In genomic region chr11:75565916-75566762, GRCh38 we compare ENCODE assay signal across 12 cellular contexts. TPM values are rescaled to one million over a fixed set of nuclear protein-coding genes. Genes with fewer than 3 reads are reported as not detected.
A peak's percentile ranks its signal among the peaks of the same experiment; 100 is the strongest.
DNase-seq lines count a peak whose midpoint lies in the region; ATAC-seq and TF ChIP-seq lines count a peak whose summit lies in the region.
"Had no signal": no experiment of that assay in that cellular context is flagged by ENCODE, and none has a peak within 500 bp of the region (broad histone marks: within the 10 kb centered on the region; RNA-seq: fewer than 3 reads in every experiment).

No MANE protein-coding gene starts in this region.

- H3K4ac ChIP-seq in mesendoderm (ENCODE audit: low read depth, low read length), result no peak overlapping the region

- no peak overlapping the region for H3K4me2 ChIP-seq in mesendoderm (ENCODE audit: low read length)

- WGBS in mesendoderm (ENCODE audit: extremely low coverage, insufficient coverage, low lambda C conversion rate), result no CpG with 5 or more reads among the region's 43 CpGs

- no peak overlapping the region for H2BK120ac ChIP-seq in mesendoderm (ENCODE audit: low read depth, low read length)

- POLR2A ChIA-PET in MCF 10A (lab: Yijun Ruan, JAX), result interaction anchor here (0.6 to 3.5 kb wide), 3 partner anchors 9 to 389 kb away, joined by 3 to 28 read pairs (median 3); no protein-coding TSS in a partner anchor

- no peak overlapping the region for H4K5ac ChIP-seq in mesendoderm (ENCODE audit: low read length)

- peaks cover 26% of the 10 kb centered on the region for H3K4me1 Mint-ChIP-seq in MCF 10A (ENCODE audit: insufficient read depth, unreplicated experiment)
- peaks cover 41% of the 10 kb centered on the region for H3K4me1 Mint-ChIP-seq in central memory CD8-positive, alpha-beta T cell

- H3K56ac ChIP-seq in mesendoderm (ENCODE audit: low read length), result peak overlapping the region; percentile 50

- H3K79me2 ChIP-seq in mesendoderm (ENCODE audit: control insufficient read depth, insufficient read depth, low read length), result peaks cover 61% of the 10 kb centered on the region

- TF ChIP-seq POLR2A in breast epithelium (IDR thresholded peaks at IDR 0.05), result no peak

- H3K27me3 ChIP-seq in breast epithelium (no peaks in the 10 kb centered on the region), mesendoderm (ENCODE audit: insufficient read depth, low read length, poor library complexity) (no peaks in the 10 kb centered on the region), upper lobe of right lung (no peaks in the 10 kb centered on the region)

- H3K9me3 ChIP-seq in breast epithelium (no peaks in the 10 kb centered on the region), upper lobe of right lung (no peaks in the 10 kb centered on the region)

- H4K8ac ChIP-seq in mesendoderm (ENCODE audit: low read depth, low read length), result no peak overlapping the region

- peak overlapping the region; percentile 99 for H3K27ac ChIP-seq in breast epithelium
- no peak overlapping the region for H3K27ac ChIP-seq in mesendoderm (ENCODE audit: low read depth, low read length)
- H3K27ac ChIP-seq in upper lobe of right lung, result peak overlapping the region; percentile 13
- no peak overlapping the region for H3K27ac ChIP-seq in substantia nigra (ENCODE audit: low read depth, low read length, poor library complexity, severe bottlenecking)
- H3K27ac ChIP-seq: HL-60 had no signal

- no peak overlapping the region for H3K4me3 Mint-ChIP-seq in MCF 10A (ENCODE audit: unreplicated experiment)
- H3K4me3 Mint-ChIP-seq in central memory CD8-positive, alpha-beta T cell, result no peak overlapping the region

- no peak overlapping the region for H2BK5ac ChIP-seq in mesendoderm (ENCODE audit: low read length)

- H3K18ac ChIP-seq in mesendoderm (ENCODE audit: low read length), result no peak overlapping the region

- BruUV-seq in MCF 10A (replicated peaks; lab: Mats Ljungman, UMichigan), result no TSS peak

- peak overlapping the region in 1 of 3 donors; percentile 99 for H3K4me3 ChIP-seq in breast epithelium
- no peak overlapping the region for H3K4me3 ChIP-seq in mesendoderm (ENCODE audit: low read length)
- peak overlapping the region; percentile 99 for H3K4me3 ChIP-seq in upper lobe of right lung

- H3K36me3 Mint-ChIP-seq in MCF 10A (ENCODE audit: insufficient read depth, unreplicated experiment), result peaks cover 37% of the 10 kb centered on the region
- peaks cover 9% of the 10 kb centered on the region for H3K36me3 Mint-ChIP-seq in central memory CD8-positive, alpha-beta T cell (ENCODE audit: insufficient read depth)

- H3K27ac Mint-ChIP-seq in MCF 10A (ENCODE audit: low read depth, unreplicated experiment), result no peak overlapping the region
- H3K27ac Mint-ChIP-seq in central memory CD8-positive, alpha-beta T cell (ENCODE audit: low read depth), result peak overlapping the region; percentile 57

- intact Hi-C loops in breast epithelium (cut with DNase I; ENCODE audit: low total_unique reads), result no loop called here
- intact Hi-C loops in MCF 10A (cut with micrococcal nuclease), result no loop called here
- intact Hi-C loops in upper lobe of right lung (cut with DNase I), result no loop called here

- CTCF ChIA-PET in MCF 10A (lab: Yijun Ruan, JAX), result interaction anchor here (0.6 to 1.3 kb wide), 6 partner anchors 9 to 552 kb away, joined by 3 to 8 read pairs (median 4); no protein-coding TSS in a partner anchor

- H3K27me3 Mint-ChIP-seq in MCF 10A (ENCODE audit: insufficient read depth, unreplicated experiment), result no peaks in the 10 kb centered on the region
- no peaks in the 10 kb centered on the region for H3K27me3 Mint-ChIP-seq in central memory CD8-positive, alpha-beta T cell
- H3K27me3 Mint-ChIP-seq: CD4-positive, CD25-positive, alpha-beta regulatory T cell had no signal

- H2BK15ac ChIP-seq in mesendoderm (replicated peaks; ENCODE audit: low read depth), result no peak overlapping the region

- no peak for ATAC-seq in central memory CD8-positive, alpha-beta T cell (replicated peaks; ENCODE audit: extremely low read depth, poor library complexity, severe bottlenecking)
- no peak for ATAC-seq in upper lobe of right lung
- no peak for ATAC-seq in HG02885 (IDR thresholded peaks at IDR 0.05; ENCODE audit: poor library complexity, unreplicated experiment)

- TF ChIP-seq CTCF in breast epithelium (IDR thresholded peaks at IDR 0.05) (no peak), MCF 10A (IDR thresholded peaks at IDR 0.05; ENCODE audit: unreplicated experiment) (no peak), upper lobe of right lung (IDR thresholded peaks at IDR 0.05) (no peak)

- peak overlapping the region; percentile 23 for H3K9ac ChIP-seq in mesendoderm (ENCODE audit: low read length)

- peaks cover 6% of the 10 kb centered on the region for H3K36me3 ChIP-seq in breast epithelium
- H3K36me3 ChIP-seq in mesendoderm (ENCODE audit: control insufficient read depth, insufficient read depth, low read length), result peaks cover 45% of the 10 kb centered on the region
- peaks cover 65% of the 10 kb centered on the region for H3K36me3 ChIP-seq in upper lobe of right lung

- no peak overlapping the region for H3K23ac ChIP-seq in mesendoderm (ENCODE audit: low read length)

- H3K79me1 ChIP-seq in mesendoderm (ENCODE audit: low read length), result peaks cover 36% of the 10 kb centered on the region

- H2AK5ac ChIP-seq in mesendoderm (ENCODE audit: low read length), result no peak overlapping the region

- H3K9me3 Mint-ChIP-seq in MCF 10A (ENCODE audit: unreplicated experiment), result no peaks in the 10 kb centered on the region
- H3K9me3 Mint-ChIP-seq in central memory CD8-positive, alpha-beta T cell, result no peaks in the 10 kb centered on the region
- H3K9me3 Mint-ChIP-seq: CD4-positive, CD25-positive, alpha-beta regulatory T cell had no signal

- DNase-seq in breast epithelium (ENCODE audit: low spot score in 2 of 2), result no peak
- no peak for DNase-seq in MCF 10A (ENCODE audit: unreplicated experiment)
- no peak for DNase-seq in central memory CD8-positive, alpha-beta T cell (ENCODE audit: low spot score in 2 of 2)
- DNase-seq in mesendoderm, result no peak
- no peak for DNase-seq in upper lobe of right lung
- DNase-seq in MV-4-11 (lab: John Stamatoyannopoulos, UW), result no peak
- DNase-seq in substantia nigra (lab: John Stamatoyannopoulos, UW), result no peak
- DNase-seq: activated CD8-positive, alpha-beta memory T cell treated with anti-CD3 and anti-CD28 coated beads, Interleukin-2, amount 50 U/mL, for 4 hours; CD4-positive, CD25-positive, alpha-beta regulatory T cell; NCI-H2081 had no signal

- H3K4me1 ChIP-seq in breast epithelium, result peaks cover 17 to 21% of the 10 kb centered on the region in 2 donors
- peaks cover 20% of the 10 kb centered on the region for H3K4me1 ChIP-seq in mesendoderm (ENCODE audit: control insufficient read depth, low read depth, low read length)
- peaks cover 61% of the 10 kb centered on the region for H3K4me1 ChIP-seq in upper lobe of right lung

RNA-seq across cellular contexts. Expression of gene SERPINH1, which starts 4.1 kb away (rescaled TPM):
- 100 to 1,000 TPM; 168 to 264 (median 259) TPM for total RNA-seq in breast epithelium
- total RNA-seq in MCF 10A (2022), result 80.5 TPM in 2 replicates
- polyA plus RNA-seq in mesendoderm (2013, experiment 1 of 2), result 398 TPM
- polyA plus RNA-seq in mesendoderm (2013, experiment 2 of 2), result 396 TPM
- total RNA-seq in upper lobe of right lung, result 152 TPM

RNA-seq across cellular contexts. Expression of gene GDPD5, which starts 40.4 kb away (rescaled TPM):
- total RNA-seq in breast epithelium (10 to 100 TPM; 10.5 to 25.9 (median 14.8) TPM), MCF 10A (2022) (5.6 and 5.7 TPM in 2 replicates), upper lobe of right lung (19.3 TPM)
- 10.9 TPM for polyA plus RNA-seq in mesendoderm (2013, experiment 1 of 2)
- polyA plus RNA-seq in mesendoderm (2013, experiment 2 of 2), result 11.4 TPM

Comparison
In these comparisons a context has a peak if more than half of its experiments do, and no peak if none do; other contexts are left out.
1. H3K27ac ChIP-seq: peak in breast epithelium (2 of 2) and upper lobe of right lung (single experiment); none in mesendoderm (single experiment) and substantia nigra (single experiment).